In genomic region chr12:92718483-92718985, GRCh38 we compare ENCODE assay signal across 26 cellular contexts. TPM values are rescaled to one million over a fixed set of nuclear protein-coding genes. Genes with fewer than 3 reads are reported as not detected.
"Had no signal": no experiment of that assay in that cellular context is flagged by ENCODE, and none has a peak within 500 bp of the region (broad histone marks: within the 10 kb centered on the region; RNA-seq: fewer than 3 reads in every experiment).

No MANE protein-coding gene starts in this region.

- H3K4me3 ChIP-seq: dorsolateral prefrontal cortex, gastroesophageal sphincter, mucosa of descending colon, smooth muscle cell, tibial artery, upper lobe of left lung, uterus had no signal

- H3K27ac ChIP-seq: dorsolateral prefrontal cortex, gastroesophageal sphincter, tibial artery, upper lobe of left lung, uterus had no signal

- H3K36me3 ChIP-seq: gastroesophageal sphincter, tibial artery, upper lobe of left lung, uterus had no signal

- H3K9me3 Mint-ChIP-seq: stimulated activated effector memory CD8-positive, alpha-beta T cell treated with anti-CD3 and anti-CD28 coated beads, Interleukin-12 subunit alpha, Interleukin-12 subunit beta, amount 100 ng/mL, for 72 hours had no signal

- H3K4me3 Mint-ChIP-seq: immature natural killer cell; naive thymus-derived CD8-positive, alpha-beta T cell; neural crest cell; stimulated activated effector memory CD8-positive, alpha-beta T cell treated with anti-CD3 and anti-CD28 coated beads, Interleukin-12 subunit alpha, Interleukin-12 subunit beta, amount 100 ng/mL, for 72 hours had no signal

- H3K4me1 ChIP-seq: gastroesophageal sphincter, tibial artery, uterus had no signal

- H3K4me1 Mint-ChIP-seq: immature natural killer cell; naive thymus-derived CD8-positive, alpha-beta T cell; stimulated activated effector memory CD8-positive, alpha-beta T cell treated with anti-CD3 and anti-CD28 coated beads, Interleukin-12 subunit alpha, Interleukin-12 subunit beta, amount 100 ng/mL, for 72 hours had no signal

- H3K36me3 Mint-ChIP-seq: immature natural killer cell; naive thymus-derived CD8-positive, alpha-beta T cell; stimulated activated effector memory CD8-positive, alpha-beta T cell treated with anti-CD3 and anti-CD28 coated beads, Interleukin-12 subunit alpha, Interleukin-12 subunit beta, amount 100 ng/mL, for 72 hours had no signal

- H3K27me3 ChIP-seq: dorsolateral prefrontal cortex, gastroesophageal sphincter, tibial artery, upper lobe of left lung, uterus had no signal

- ATAC-seq: esophagus mucosa; gastroesophageal sphincter; left colon; mucosa of descending colon; naive thymus-derived CD8-positive, alpha-beta T cell; right cardiac atrium; stimulated activated effector memory CD8-positive, alpha-beta T cell treated with anti-CD3 and anti-CD28 coated beads, Interleukin-12 subunit alpha, Interleukin-12 subunit beta, amount 100 ng/mL, for 72 hours; stimulated activated naive CD8-positive, alpha-beta T cell treated with anti-CD3 and anti-CD28 coated beads, Interleukin-15, Interleukin-2, amounts not matched to agents 100 U/mL and 50 U/mL, for 24 hours had no signal

- H3K4me2 ChIP-seq: smooth muscle cell had no signal

- DNase-seq: cortex of kidney; dorsolateral prefrontal cortex; effector CD8-positive, alpha-beta T cell; glutamatergic neuron; immature natural killer cell; left colon; mucosa of descending colon; naive thymus-derived CD8-positive, alpha-beta T cell; right cardiac atrium; stimulated activated CD4-positive, alpha-beta T cell treated with anti-CD3 and anti-CD28 coated beads, Interleukin-4, amount 100 ng/mL, for 1 hour; stimulated activated CD8-positive, alpha-beta memory T cell treated with anti-CD3 and anti-CD28 coated beads, Interleukin-4, amount 100 ng/mL, for 48 hours; stimulated activated naive CD8-positive, alpha-beta T cell treated with anti-CD3 and anti-CD28 coated beads, Interleukin-15, Interleukin-2, amounts not matched to agents 100 U/mL and 50 U/mL, for 24 hours; tibial artery; uterus had no signal

- H3K27ac Mint-ChIP-seq: immature natural killer cell; naive thymus-derived CD8-positive, alpha-beta T cell; stimulated activated effector memory CD8-positive, alpha-beta T cell treated with anti-CD3 and anti-CD28 coated beads, Interleukin-12 subunit alpha, Interleukin-12 subunit beta, amount 100 ng/mL, for 72 hours had no signal

RNA-seq across cellular contexts. Expression of gene PLEKHG7, which starts 15.7 kb away (rescaled TPM):
- total RNA-seq: chondrocyte; dorsolateral prefrontal cortex; fibroblast of lung; gastroesophageal sphincter; naive thymus-derived CD8-positive, alpha-beta T cell; neural crest cell; osteocyte; posterior vena cava; right cardiac atrium; smooth muscle cell; temporal lobe had no signal
- polyA plus RNA-seq: fibroblast of lung; immature natural killer cell; keratinocyte; naive thymus-derived CD8-positive, alpha-beta T cell; right cardiac atrium; smooth muscle cell had no signal
